In the genomic region with DNA sequence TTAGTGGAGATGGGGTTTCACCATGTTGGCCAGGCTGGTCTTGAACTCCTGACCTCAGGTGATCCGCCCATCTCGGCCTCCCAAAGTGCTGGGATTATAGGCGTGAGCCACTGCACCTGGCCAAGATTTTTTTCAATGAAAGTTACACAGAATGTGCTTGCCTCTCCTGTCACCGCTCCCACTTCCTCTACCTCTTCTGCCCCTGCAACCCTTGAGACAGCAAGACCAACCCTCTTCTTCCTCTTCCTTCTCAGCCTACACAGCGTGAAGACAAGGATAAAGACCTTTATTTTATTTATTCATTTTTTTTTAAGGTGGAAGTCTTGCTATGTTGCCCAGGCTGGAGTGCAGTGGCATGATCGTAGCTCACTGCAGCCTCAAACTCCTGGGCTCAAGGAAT, we compare ENCODE assay signal across 7 cellular contexts. TPM values are rescaled to one million over a fixed set of nuclear protein-coding genes. Genes with fewer than 3 reads are reported as not detected.
"Had no signal": no experiment of that assay in that cellular context is flagged by ENCODE, and none has a peak within 500 bp of the region (broad histone marks: within the 10 kb centered on the region; RNA-seq: fewer than 3 reads in every experiment).

No MANE protein-coding gene starts in this region.

RNA-seq across cellular contexts. Expression of a gene that starts 22.9 kb away (rescaled TPM):
- total RNA-seq: activated B cell treated with CpG ODN at 0.5 μM for 24 hours; activated CD4-positive, alpha-beta T cell treated with anti-CD3 and anti-CD28 coated beads, Interleukin-2, amount 10 ng/mL, durations not matched to agents 24 days and 14 days; activated naive CD4-positive, alpha-beta T cell treated with anti-CD3 and anti-CD28 coated beads, Interleukin-2, amount 50 U/mL, for 72 hours; activated T-cell treated with anti-CD3 and anti-CD28 coated beads, Interleukin-2, amount 50 U/mL, for 4 hours; ascending aorta; bronchial epithelial cell; PC-3 had no signal
